In the genomic region with DNA sequence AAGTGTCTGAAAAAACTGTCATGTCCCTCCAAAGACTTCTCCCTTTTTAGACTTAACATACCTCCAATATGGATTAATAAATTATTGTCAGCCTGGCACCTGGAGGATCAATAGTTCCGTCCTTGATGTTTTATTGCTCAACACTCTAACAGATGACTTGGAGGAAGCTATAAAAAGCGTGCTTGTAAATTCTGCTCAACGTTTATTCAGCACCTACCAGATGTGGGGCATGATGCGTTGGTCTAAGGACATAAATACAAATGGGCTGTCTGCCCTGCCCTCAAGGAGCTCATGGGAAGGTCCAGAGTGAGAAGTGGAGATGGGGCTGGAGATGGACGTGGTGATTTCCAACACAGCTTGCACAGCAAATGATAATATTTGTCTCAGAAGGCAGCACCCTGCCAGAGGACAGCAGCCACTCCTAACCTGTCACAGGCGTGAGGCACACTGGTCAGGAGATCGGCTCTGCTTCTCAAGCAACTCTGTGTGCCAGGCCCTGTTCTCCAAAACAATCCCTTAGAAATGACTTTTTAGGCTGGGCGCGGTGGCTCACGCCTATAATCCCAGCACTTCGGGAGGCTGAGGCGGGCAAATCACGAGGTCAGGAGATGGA, we compare ENCODE assay signal across 21 cellular contexts.
"Had no signal": no experiment of that assay in that cellular context is flagged by ENCODE, and none has a peak within 500 bp of the region (broad histone marks: within the 10 kb centered on the region; RNA-seq: fewer than 3 reads in every experiment).

No MANE protein-coding gene starts in this region.

- DNase-seq: activated CD4-positive, alpha-beta memory T cell treated with anti-CD3 and anti-CD28 coated beads for 36 hours; activated CD4-positive, alpha-beta T cell treated with anti-CD3 and anti-CD28 coated beads for 48 hours; activated CD8-positive, alpha-beta memory T cell treated with anti-CD3 and anti-CD28 coated beads, Interleukin-2, amount 50 U/mL, for 48 hours; activated gamma-delta T cell; activated naive CD4-positive, alpha-beta T cell treated with anti-CD3 and anti-CD28 coated beads, Interleukin-2, amount 10 ng/mL, durations not matched to agents 7 days and 5 days; activated naive CD8-positive, alpha-beta T cell treated with anti-CD3 and anti-CD28 coated beads, Interleukin-2, amount 10 ng/mL, durations not matched to agents 7 days and 5 days; activated T-cell treated with anti-CD3 and anti-CD28 coated beads, Interleukin-2, amount 50 U/mL, for 24 hours; amniotic stem cell; brain microvascular endothelial cell; heart left ventricle; hypothalamus; immature natural killer cell; kidney; lower lobe of right lung; mesenchymal stem cell; spleen; stimulated activated naive CD4-positive, alpha-beta T cell had no signal

- H3K27ac Mint-ChIP-seq: activated CD4-positive, alpha-beta memory T cell treated with anti-CD3 and anti-CD28 coated beads for 36 hours; activated naive CD4-positive, alpha-beta T cell treated with anti-CD3 and anti-CD28 coated beads, Interleukin-2, amount 10 ng/mL, durations not matched to agents 7 days and 5 days; activated naive CD8-positive, alpha-beta T cell treated with anti-CD3 and anti-CD28 coated beads, Interleukin-2, amount 10 ng/mL, durations not matched to agents 7 days and 5 days; activated T-cell treated with anti-CD3 and anti-CD28 coated beads, Interleukin-2, amount 50 U/mL, for 24 hours; immature natural killer cell; natural killer cell treated with Interleukin-12 subunit alpha and Interleukin-12 subunit beta and Interleukin-15 and Interleukin-18, amount 100 ng/mL, for 72 hours; T-helper 2 cell treated with Interferon-gamma antibody and Interleukin-4, amounts not matched to agents 5 μg/mL and 100 μg/mL, for 36 hours had no signal

- H3K27me3 ChIP-seq: brain microvascular endothelial cell, heart left ventricle, right atrium auricular region, spleen, tibial nerve had no signal

- H3K27ac ChIP-seq: brain microvascular endothelial cell, heart left ventricle, lower lobe of right lung, right atrium auricular region, spleen, tibial nerve had no signal

- H3K4me3 Mint-ChIP-seq: activated CD4-positive, alpha-beta memory T cell treated with anti-CD3 and anti-CD28 coated beads for 36 hours; activated naive CD4-positive, alpha-beta T cell treated with anti-CD3 and anti-CD28 coated beads, Interleukin-2, amount 10 ng/mL, durations not matched to agents 7 days and 5 days; activated naive CD8-positive, alpha-beta T cell treated with anti-CD3 and anti-CD28 coated beads, Interleukin-2, amount 10 ng/mL, durations not matched to agents 7 days and 5 days; activated T-cell treated with anti-CD3 and anti-CD28 coated beads, Interleukin-2, amount 50 U/mL, for 24 hours; immature natural killer cell; natural killer cell treated with Interleukin-12 subunit alpha and Interleukin-12 subunit beta and Interleukin-15 and Interleukin-18, amount 100 ng/mL, for 72 hours; T-helper 2 cell treated with Interferon-gamma antibody and Interleukin-4, amounts not matched to agents 5 μg/mL and 100 μg/mL, for 36 hours had no signal

- H3K4me1 Mint-ChIP-seq: activated naive CD4-positive, alpha-beta T cell treated with anti-CD3 and anti-CD28 coated beads, Interleukin-2, amount 10 ng/mL, durations not matched to agents 7 days and 5 days; activated naive CD8-positive, alpha-beta T cell treated with anti-CD3 and anti-CD28 coated beads, Interleukin-2, amount 10 ng/mL, durations not matched to agents 7 days and 5 days; immature natural killer cell had no signal

- H3K36me3 Mint-ChIP-seq: natural killer cell treated with Interleukin-12 subunit alpha and Interleukin-12 subunit beta and Interleukin-15 and Interleukin-18, amount 100 ng/mL, for 72 hours had no signal

- H3K4me3 ChIP-seq: heart left ventricle, lower lobe of right lung, right atrium auricular region, spleen, tibial nerve had no signal

- H3K9me3 Mint-ChIP-seq: activated CD4-positive, alpha-beta memory T cell treated with anti-CD3 and anti-CD28 coated beads for 36 hours; activated T-cell treated with anti-CD3 and anti-CD28 coated beads, Interleukin-2, amount 50 U/mL, for 24 hours; natural killer cell treated with Interleukin-12 subunit alpha and Interleukin-12 subunit beta and Interleukin-15 and Interleukin-18, amount 100 ng/mL, for 72 hours; T-helper 2 cell treated with Interferon-gamma antibody and Interleukin-4, amounts not matched to agents 5 μg/mL and 100 μg/mL, for 36 hours had no signal

- ATAC-seq: heart left ventricle; lower lobe of right lung; natural killer cell treated with Interleukin-12 subunit alpha and Interleukin-12 subunit beta and Interleukin-15 and Interleukin-18, amount 100 ng/mL, for 72 hours had no signal

- H3K9me3 ChIP-seq: heart left ventricle, lower lobe of right lung, right atrium auricular region, spleen, tibial nerve had no signal

- H3K36me3 ChIP-seq: brain microvascular endothelial cell, heart left ventricle, lower lobe of right lung, right atrium auricular region, spleen had no signal

- H3K4me1 ChIP-seq: right atrium auricular region, tibial nerve had no signal
